ENCODE assay signal across 11 cellular contexts in genomic region chr10:66928000-66928770, GRCh38. TPM values are rescaled to one million over a fixed set of nuclear protein-coding genes. Genes with fewer than 3 reads are reported as not detected.
DNase-seq lines count a peak whose midpoint lies in the region; ATAC-seq and TF ChIP-seq lines count a peak whose summit lies in the region.
"Had no signal": no experiment of that assay in that cellular context is flagged by ENCODE, and none has a peak within 500 bp of the region (broad histone marks: within the 10 kb centered on the region; RNA-seq: fewer than 3 reads in every experiment).

No MANE protein-coding gene starts in this region.

- no peak overlapping the region for H3K18ac ChIP-seq in trophoblast cell (ENCODE audit: low read length)

- H3K14ac ChIP-seq in trophoblast cell (ENCODE audit: low read length): no peak overlapping the region

- H2BK5ac ChIP-seq in trophoblast cell (ENCODE audit: low read depth, low read length, poor library complexity): no peak overlapping the region

- H4K91ac ChIP-seq in trophoblast cell (ENCODE audit: low read depth, low read length): no peak overlapping the region

- H3K23ac ChIP-seq in trophoblast cell (ENCODE audit: low read length): no peak overlapping the region

- H3K4me2 ChIP-seq in trophoblast cell (ENCODE audit: low read length): peak overlapping the region; percentile 6

- H3K9me3 ChIP-seq in ES-I3 (ENCODE audit: control insufficient read depth, insufficient read depth, low read length): no peaks in the 10 kb centered on the region
- H3K9me3 ChIP-seq in left ventricle myocardium inferior (replicated peaks): no peaks in the 10 kb centered on the region
- no peaks in the 10 kb centered on the region for H3K9me3 ChIP-seq in trophoblast cell (ENCODE audit: insufficient read depth, low read depth, low read length)

- no peak overlapping the region for H2AFZ ChIP-seq in trophoblast cell (ENCODE audit: insufficient read depth, low read length, poor library complexity)

- POLR2A ChIA-PET in WTC11 (lab: Charles Lee): no interaction called here

- H2BK120ac ChIP-seq in trophoblast cell (ENCODE audit: insufficient read depth, low read length, poor library complexity): no peak overlapping the region

- intact Hi-C loops in left ventricle myocardium inferior (cut with micrococcal nuclease): no loop called here

- CTCF ChIA-PET in WTC11 (lab: Charles Lee): interaction anchor here (1.5 to 3.3 kb wide), 4 partner anchors 11 to 603 kb away, joined by 4 to 36 read pairs (median 8); no protein-coding TSS in a partner anchor

- H3K9ac ChIP-seq in ES-I3 (ENCODE audit: low read depth, low read length) (peak overlapping the region; percentile 45; the same call in 1 of the 2 replicates), trophoblast cell (ENCODE audit: low read length) (no peak overlapping the region)

- H3K79me1 ChIP-seq in trophoblast cell (ENCODE audit: low read length): no peaks in the 10 kb centered on the region

- H3K27me3 Mint-ChIP-seq in WTC11 (ENCODE audit: low read depth): peaks cover 30% of the 10 kb centered on the region

- peak overlapping the region; percentile 82 for H3K4me3 Mint-ChIP-seq in WTC11

- H3K9me3 Mint-ChIP-seq in WTC11: no peaks in the 10 kb centered on the region

- no peaks in the 10 kb centered on the region for H3K79me2 ChIP-seq in trophoblast cell (ENCODE audit: control insufficient read depth, insufficient read depth, low read length, poor library complexity)

- H4K12ac ChIP-seq in trophoblast cell (ENCODE audit: low read depth, low read length): no peak overlapping the region

- no CpG with 5 or more reads among the region's 29 CpGs for whole genome bisulfite sequencing in trophoblast cell (ENCODE audit: extremely low coverage, insufficient coverage, insufficient read length)

- H3K27ac Mint-ChIP-seq in WTC11: no peak overlapping the region

- no peaks in the 10 kb centered on the region for H3K36me3 Mint-ChIP-seq in WTC11

- peaks cover 20% of the 10 kb centered on the region for H3K4me1 ChIP-seq in ES-I3 (ENCODE audit: insufficient read depth, low read length)
- peaks cover 21% of the 10 kb centered on the region for H3K4me1 ChIP-seq in left ventricle myocardium inferior
- H3K4me1 ChIP-seq in trophoblast cell (ENCODE audit: control insufficient read depth in 1 of 2, insufficient read depth in 2 of 2, low read length in 2 of 2): no peaks in the 10 kb centered on the region

- TF ChIP-seq CTCF in WTC11 (IDR thresholded peaks at IDR 0.05): no peak
- no peak for TF ChIP-seq CTCF in left ventricle myocardium inferior (IDR thresholded peaks at IDR 0.05; ENCODE audit: borderline replicate concordance)

- H3K4me3 ChIP-seq in left ventricle myocardium inferior (peak overlapping the region; percentile 41), trophoblast cell (ENCODE audit: low read depth, low read length) (no peak overlapping the region)

- H2BK12ac ChIP-seq in trophoblast cell (ENCODE audit: low read length): no peak overlapping the region

- DNase-seq in WTC11 (ENCODE audit: low spot score): peak; percentile 23
- no peak for DNase-seq in left ventricle myocardium inferior
- no peak for DNase-seq in trophoblast cell
- DNase-seq in stimulated activated CD8-positive, alpha-beta memory T cell treated with anti-CD3 and anti-CD28 coated beads, Interleukin-4, amount 100 ng/mL, for 48 hours: no peak
- no peak for DNase-seq in NCI-H2081 (lab: John Stamatoyannopoulos, UW)
- no peak for DNase-seq in NCI-H1048 (lab: John Stamatoyannopoulos, UW)
- no peak for DNase-seq in hepatic stellate cell (ENCODE audit: low spot score)
- DNase-seq: DMS 273 treated with DMSO at 0.1 percent for 48 hours, SHP77 treated with DMSO at 0.1 percent for 48 hours had no signal

- no peak overlapping the region for H4K8ac ChIP-seq in trophoblast cell (ENCODE audit: low read depth, low read length)

- H2AK5ac ChIP-seq in trophoblast cell (ENCODE audit: low read length): no peak overlapping the region

- H3K27ac ChIP-seq in left ventricle myocardium inferior (replicated peaks): no peak overlapping the region
- no peak overlapping the region for H3K27ac ChIP-seq in trophoblast cell (ENCODE audit: low read depth, low read length)

- H3K27me3 ChIP-seq in left ventricle myocardium inferior (ENCODE audit: low read depth) (peaks cover 50% of the 10 kb centered on the region), trophoblast cell (ENCODE audit: insufficient read depth, low read length) (no peaks in the 10 kb centered on the region)

- peaks cover 72% of the 10 kb centered on the region for H3K4me1 Mint-ChIP-seq in WTC11

- H3K4ac ChIP-seq in trophoblast cell (ENCODE audit: low read depth, low read length): no peak overlapping the region

- peak; percentile 5; the same call in 1 of the 2 replicates for ATAC-seq in WTC11

- H3K36me3 ChIP-seq in ES-I3 (ENCODE audit: insufficient read depth, low read length) (no peaks in the 10 kb centered on the region), left ventricle myocardium inferior (no peaks in the 10 kb centered on the region), trophoblast cell (ENCODE audit: control insufficient read depth in 1 of 2, insufficient read depth in 2 of 2, low read length in 2 of 2) (no peaks in the 10 kb centered on the region)

TF ChIP-seq in WTC11, 78 proteins besides CTCF, POLR2A, EP300 and RAD21:
- TF ChIP-seq, protein P1, sequence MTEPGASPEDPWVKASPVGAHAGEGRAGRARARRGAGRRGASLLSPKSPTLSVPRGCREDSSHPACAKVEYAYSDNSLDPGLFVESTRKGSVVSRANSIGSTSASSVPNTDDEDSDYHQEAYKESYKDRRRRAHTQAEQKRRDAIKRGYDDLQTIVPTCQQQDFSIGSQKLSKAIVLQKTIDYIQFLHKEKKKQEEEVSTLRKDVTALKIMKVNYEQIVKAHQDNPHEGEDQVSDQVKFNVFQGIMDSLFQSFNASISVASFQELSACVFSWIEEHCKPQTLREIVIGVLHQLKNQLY (CRISPR knock-in tag; IDR thresholded peaks at IDR 0.05): no peak
- TF ChIP-seq ZBTB21 (CRISPR knock-in tag; IDR thresholded peaks at IDR 0.05; ENCODE audit: borderline replicate concordance) (0 out of 2 replicates have a peak, but pooled peaks have one; percentile 30), ZMAT4 (CRISPR knock-in tag; IDR thresholded peaks at IDR 0.05) (no peak), MYBL2 (CRISPR knock-in tag; IDR thresholded peaks at IDR 0.05) (no peak), MXD4 (CRISPR knock-in tag; IDR thresholded peaks at IDR 0.05; ENCODE audit: borderline replicate concordance) (no peak)

RNA-seq across cellular contexts. Expression of gene LRRTM3, which starts 2.3 kb away (rescaled TPM):
- 0.32 to 0.52 TPM (median 0.48 TPM) in 3 replicates for total RNA-seq in WTC11 (2021)
- not detected for total RNA-seq in left ventricle myocardium inferior
- not detected in 2 replicates for polyA plus RNA-seq in trophoblast cell (2013)
- total RNA-seq: mucosa of gallbladder had no signal
